ENCODE assay signal across 25 cellular contexts in the genomic region with DNA sequence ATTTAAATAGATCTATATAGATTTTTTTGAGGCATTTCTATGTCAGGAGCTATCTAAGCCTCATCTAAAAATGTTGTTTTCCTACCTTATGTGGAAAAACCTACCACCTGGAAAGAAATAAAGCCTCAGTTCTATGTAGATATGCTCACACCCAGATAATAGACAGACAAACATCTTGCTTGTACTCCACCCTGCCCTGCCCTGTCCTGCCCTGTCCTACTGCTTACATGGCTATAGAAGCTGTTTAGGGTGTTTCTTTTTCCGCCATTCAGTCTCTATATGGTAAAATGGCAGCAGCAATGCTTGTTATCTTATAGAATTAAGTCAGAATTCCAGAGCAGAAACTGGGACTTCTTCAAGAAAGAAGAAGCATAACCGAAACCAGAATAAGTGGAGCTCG. TPM values are rescaled to one million over a fixed set of nuclear protein-coding genes. Genes with fewer than 3 reads are reported as not detected.
A peak's percentile ranks its signal among the peaks of the same experiment; 100 is the strongest.
DNase-seq lines count a peak whose midpoint lies in the region; ATAC-seq and TF ChIP-seq lines count a peak whose summit lies in the region.
"Had no signal": no experiment of that assay in that cellular context is flagged by ENCODE, and none has a peak within 500 bp of the region (broad histone marks: within the 10 kb centered on the region; RNA-seq: fewer than 3 reads in every experiment).

No MANE protein-coding gene starts in this region.

- no peaks in the 10 kb centered on the region for H3F3A ChIP-seq in smooth muscle cell (ENCODE audit: low read depth)

- no peak overlapping the region for H2BK20ac ChIP-seq in IMR-90 (ENCODE audit: low read depth, low read length)

- H3K9me3 ChIP-seq in IMR-90 (ENCODE audit: control insufficient read depth, insufficient read depth, low read length) (no peaks in the 10 kb centered on the region), mucosa of stomach (ENCODE audit: control insufficient read depth, low read length) (no peaks in the 10 kb centered on the region), smooth muscle cell (replicated peaks; ENCODE audit: low read depth) (no peaks in the 10 kb centered on the region)
- H3K9me3 ChIP-seq: BLaER1 treated with 17β-estradiol and CSF1 and Interleukin-3, amounts not matched to agents 10 nM and 100 nM had no signal

- no peak overlapping the region for H2AK9ac ChIP-seq in IMR-90 (replicated peaks; ENCODE audit: low read depth, low read length, poor library complexity)

- H3K4me2 ChIP-seq in IMR-90 (ENCODE audit: low read depth, low read length) (no peak overlapping the region), smooth muscle cell (peak overlapping the region; percentile 30)
- H3K4me2 ChIP-seq: BLaER1 treated with 17β-estradiol and CSF1 and Interleukin-3, amounts not matched to agents 10 nM and 100 nM; KMS-11 had no signal

- peaks cover 84% of the 10 kb centered on the region for H3K79me2 ChIP-seq in smooth muscle cell (ENCODE audit: low read depth)

- no peak overlapping the region for H3K27ac ChIP-seq in IMR-90 (ENCODE audit: insufficient read depth, low read length)
- peak overlapping the region; percentile 49 for H3K27ac ChIP-seq in smooth muscle cell (ENCODE audit: low read depth)
- H3K27ac ChIP-seq: BLaER1 treated with 17β-estradiol and CSF1 and Interleukin-3, amounts not matched to agents 10 nM and 100 nM; KMS-11; SK-N-MC had no signal

- H3K36me3 ChIP-seq in IMR-90 (ENCODE audit: control insufficient read depth, insufficient read depth, low read length) (peaks cover 9% of the 10 kb centered on the region), mucosa of stomach (ENCODE audit: control insufficient read depth, insufficient read depth, low read length) (no peaks in the 10 kb centered on the region), smooth muscle cell (ENCODE audit: low read depth) (peaks cover 3% of the 10 kb centered on the region)

- H3K27me3 ChIP-seq in IMR-90 (ENCODE audit: control insufficient read depth, insufficient read depth, low read length): no peaks in the 10 kb centered on the region
- H3K27me3 ChIP-seq in mucosa of stomach (ENCODE audit: control insufficient read depth, insufficient read depth, low read length): no peaks in the 10 kb centered on the region
- H3K27me3 ChIP-seq in smooth muscle cell (ENCODE audit: low read depth): no peaks in the 10 kb centered on the region
- H3K27me3 ChIP-seq: BLaER1 treated with 17β-estradiol and CSF1 and Interleukin-3, amounts not matched to agents 10 nM and 100 nM had no signal

- peaks cover 9% of the 10 kb centered on the region for H3K9me1 ChIP-seq in IMR-90 (ENCODE audit: insufficient read depth, low read length)

- H3K14ac ChIP-seq in IMR-90 (replicated peaks; ENCODE audit: low read depth, low read length): 0 out of 2 replicates have a peak overlapping the region, but pooled peaks have one; percentile 24

- intact Hi-C loops in IMR-90 (cut with micrococcal nuclease): loop anchor here (2.0 kb wide), 1 partner anchor 29 kb away; no protein-coding TSS in a partner anchor

- no peak for TF ChIP-seq CTCF in IMR-90 (conservative IDR thresholded peaks at IDR 0.05; ENCODE audit: low read depth, low read length)
- TF ChIP-seq CTCF in smooth muscle cell (IDR thresholded peaks at IDR 0.05; ENCODE audit: borderline replicate concordance, insufficient read depth, poor library complexity, severe bottlenecking): no peak

- H3K18ac ChIP-seq in IMR-90 (ENCODE audit: low read depth, low read length): peak overlapping the region; percentile 29; the same call in 1 of the 2 replicates

- H3K79me1 ChIP-seq in IMR-90 (ENCODE audit: low read depth in 1 of 2, low read length in 2 of 2): peaks cover 8 to 36% of the 10 kb centered on the region in 2 experiments

- H4K20me1 ChIP-seq in IMR-90 (ENCODE audit: insufficient read depth, low read length) (peaks cover 17% of the 10 kb centered on the region), smooth muscle cell (ENCODE audit: low read depth) (peaks cover 92% of the 10 kb centered on the region)

- POLR2A ChIA-PET in IMR-90 (lab: Charles Lee; ENCODE audit: unreplicated experiment): no interaction called here

- 100% methylated on average over 1 of the region's 3 CpGs; no CpG with 5 or more reads in 1 of the 2 experiments for WGBS in IMR-90 (ENCODE audit: extremely low coverage in 2 of 2, insufficient read length in 1 of 2), 2 experiments
- 97% methylated on average over 3 of the region's 3 CpGs for WGBS in smooth muscle cell (ENCODE audit: low lambda C conversion rate)

- H3K4me3 ChIP-seq in IMR-90 (ENCODE audit: insufficient read depth, low read depth, low read length): no peak overlapping the region
- no peak overlapping the region for H3K4me3 ChIP-seq in mucosa of stomach (ENCODE audit: low read length)
- H3K4me3 ChIP-seq in smooth muscle cell: no peak overlapping the region
- H3K4me3 ChIP-seq: BLaER1 treated with 17β-estradiol and CSF1 and Interleukin-3, amounts not matched to agents 10 nM and 100 nM; SK-N-MC had no signal

- no peak for TF ChIP-seq POLR2A in IMR-90 (IDR thresholded peaks at IDR 0.05; ENCODE audit: low read depth, low read length)

- H4K8ac ChIP-seq in IMR-90 (ENCODE audit: low read depth in 2 of 2, low read length in 2 of 2): 0 out of 4 replicates have a peak overlapping the region, but pooled peaks of 1 of the 2 experiments have one; percentile 40

- no peak overlapping the region for H3K4ac ChIP-seq in IMR-90 (ENCODE audit: low read depth, low read length)

- no peak overlapping the region for H3K56ac ChIP-seq in IMR-90 (ENCODE audit: extremely low read depth, insufficient read depth, low read length)

- H4K91ac ChIP-seq in IMR-90 (ENCODE audit: insufficient read depth, low read depth, low read length): no peak overlapping the region

- no peak overlapping the region for H2BK120ac ChIP-seq in IMR-90 (ENCODE audit: low read depth, low read length)

- H2BK15ac ChIP-seq in IMR-90 (ENCODE audit: low read depth, low read length): no peak overlapping the region

- H3K9ac ChIP-seq in IMR-90 (ENCODE audit: low read depth, low read length) (no peak overlapping the region), mucosa of stomach (ENCODE audit: low read length) (peak overlapping the region; percentile 7), smooth muscle cell (ENCODE audit: low read depth) (no peak overlapping the region)
- H3K9ac ChIP-seq: BLaER1 treated with 17β-estradiol and CSF1 and Interleukin-3, amounts not matched to agents 10 nM and 100 nM; KMS-11 had no signal

- no peak overlapping the region for H2AK5ac ChIP-seq in IMR-90 (ENCODE audit: low read depth, low read length)

- no peak overlapping the region for H4K5ac ChIP-seq in IMR-90 (ENCODE audit: low read depth, low read length)

- peak overlapping the region; percentile 5 for H2BK5ac ChIP-seq in IMR-90 (ENCODE audit: low read depth, low read length, poor library complexity, severe bottlenecking)

- dilution Hi-C loops in IMR-90 (cut with HindIII; ENCODE audit: low sequenced_read_pairs, unreplicated experiment): no loop called here

- DNase-seq in IMR-90: no peak
- DNase-seq in smooth muscle cell (lab: John Stamatoyannopoulos, UW; ENCODE audit: unreplicated experiment): no peak
- DNase-seq in NCI-H2171 treated with DMSO at 0.1 percent for 48 hours (lab: John Stamatoyannopoulos, UW): no peak
- DNase-seq in C1 segment of cervical spinal cord (lab: John Stamatoyannopoulos, UW): no peak
- no peak for DNase-seq in H4 (ENCODE audit: low spot score)
- DNase-seq: AML-193; Calu3; CD8-positive, alpha-beta T cell; DMS79 treated with DMSO at 0.1 percent for 48 hours; GF-D8; H9; HFFc6; MM.1S; NCI-H1417; NCI-H1694; NCI-H2081; NCI-H226; NCI-H510A; SIG-M5 had no signal

- CTCF ChIA-PET in IMR-90 (lab: Yijun Ruan, JAX): no interaction called here

- no TSS peak for BruUV-seq in IMR-90 (replicated peaks; lab: Mats Ljungman, UMichigan)

- peaks cover 9% of the 10 kb centered on the region; the same call in 1 of the 2 replicates for H3K4me1 ChIP-seq in IMR-90 (ENCODE audit: control insufficient read depth, insufficient read depth, low read length)
- peaks cover 17% of the 10 kb centered on the region for H3K4me1 ChIP-seq in mucosa of stomach (ENCODE audit: control insufficient read depth, insufficient read depth, low read length)
- H3K4me1 ChIP-seq in smooth muscle cell (ENCODE audit: low read depth): peaks cover 6% of the 10 kb centered on the region

- no peak for ATAC-seq in IMR-90 (ENCODE audit: low read depth)
- ATAC-seq in esophagus mucosa: peak; percentile 89
- ATAC-seq in HG02870 (IDR thresholded peaks at IDR 0.05; ENCODE audit: unreplicated experiment): no peak
- ATAC-seq: CD8-positive, alpha-beta T cell had no signal

- H2AFZ ChIP-seq in IMR-90 (replicated peaks; ENCODE audit: low read length, poor library complexity): no peak overlapping the region
- H2AFZ ChIP-seq in smooth muscle cell (ENCODE audit: low read depth): no peak overlapping the region

- no peak for TF ChIP-seq RAD21 in IMR-90 (IDR thresholded peaks at IDR 0.05; ENCODE audit: low read length)

- peak overlapping the region; percentile 52; the same call in 1 of the 2 replicates for H3K23ac ChIP-seq in IMR-90 (ENCODE audit: low read depth, low read length)

- in situ Hi-C loops in IMR-90 (cut with MboI; ENCODE audit: low sequenced_read_pairs): no loop called here

TF ChIP-seq in IMR-90, 13 proteins besides CTCF, POLR2A, EP300 and RAD21:
- TF ChIP-seq SMC3 (IDR thresholded peaks at IDR 0.05; ENCODE audit: low read depth, low read length): no peak
- TF ChIP-seq CEBPB (IDR thresholded peaks at IDR 0.05; ENCODE audit: low read depth, low read length): no peak
- no peak for TF ChIP-seq CHD1 (IDR thresholded peaks at IDR 0.05; ENCODE audit: low read depth, low read length)
- TF ChIP-seq, protein P1, sequence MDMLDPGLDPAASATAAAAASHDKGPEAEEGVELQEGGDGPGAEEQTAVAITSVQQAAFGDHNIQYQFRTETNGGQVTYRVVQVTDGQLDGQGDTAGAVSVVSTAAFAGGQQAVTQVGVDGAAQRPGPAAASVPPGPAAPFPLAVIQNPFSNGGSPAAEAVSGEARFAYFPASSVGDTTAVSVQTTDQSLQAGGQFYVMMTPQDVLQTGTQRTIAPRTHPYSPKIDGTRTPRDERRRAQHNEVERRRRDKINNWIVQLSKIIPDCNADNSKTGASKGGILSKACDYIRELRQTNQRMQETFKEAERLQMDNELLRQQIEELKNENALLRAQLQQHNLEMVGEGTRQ (IDR thresholded peaks at IDR 0.05; ENCODE audit: low read depth, low read length): no peak
- no peak for TF ChIP-seq MXI1 (IDR thresholded peaks at IDR 0.05; ENCODE audit: borderline replicate concordance, low read depth, low read length)
- no peak for TF ChIP-seq RCOR1 (IDR thresholded peaks at IDR 0.05; ENCODE audit: insufficient replicate concordance, low read length)
- no peak for TF ChIP-seq MAZ (IDR thresholded peaks at IDR 0.05; ENCODE audit: borderline replicate concordance, low read depth, low read length)

RNA-seq across cellular contexts. Expression of a gene that starts 13.4 kb away (rescaled TPM):
- total RNA-seq in IMR-90 (2012; rRNA removed): 22.0 and 31.7 TPM in 2 replicates
- polyA plus RNA-seq in IMR-90 (2012; rRNA removed): 11.0 and 12.4 TPM in 2 replicates
- 2.7 and 4.7 TPM in 2 replicates for polyA plus RNA-seq in IMR-90 (2012; cell fraction: cytosol; rRNA removed)
- 4.7 and 13.2 TPM in 2 replicates for polyA plus RNA-seq in IMR-90 (2012; cell fraction: nucleus; rRNA removed; ENCODE audit: low replicate concordance)
- 35.1 TPM for total RNA-seq in esophagus mucosa
- total RNA-seq in smooth muscle cell: 19.7 and 22.0 TPM in 2 replicates
- 10.4 and 24.5 TPM in 2 replicates for polyA plus RNA-seq in smooth muscle cell
- 5.0 and 8.3 TPM in 2 replicates for total RNA-seq in H4 (2014; rRNA removed; shearing (Covaris generic))
- total RNA-seq: CD8-positive, alpha-beta T cell had no signal
